In genomic region chr16:820009-820408, GRCh38 we compare ENCODE assay signal across 13 cellular contexts. TPM values are rescaled to one million over a fixed set of nuclear protein-coding genes. Genes with fewer than 3 reads are reported as not detected.
DNase-seq lines count a peak whose midpoint lies in the region; ATAC-seq and TF ChIP-seq lines count a peak whose summit lies in the region.
"Not testable (repeated sequence)": the region's sequence is repeated elsewhere in the genome, so short reads cannot be mapped to it uniquely, and the experiment has no call there.
"Had no signal": no experiment of that assay in that cellular context is flagged by ENCODE, and none has a peak within 500 bp of the region (broad histone marks: within the 10 kb centered on the region; RNA-seq: fewer than 3 reads in every experiment).

No MANE protein-coding gene starts in this region.

- H3K4me1 ChIP-seq in DOHH2 (ENCODE audit: control insufficient read depth, low read length) = peaks cover 14% of the 10 kb centered on the region
- peaks cover 11% of the 10 kb centered on the region for H3K4me1 ChIP-seq in Loucy (ENCODE audit: insufficient read depth, low read length, poor library complexity, severe bottlenecking)
- H3K4me1 ChIP-seq in effector memory CD4-positive, alpha-beta T cell (ENCODE audit: control insufficient read depth, insufficient read depth, low read length, poor library complexity, severe bottlenecking); neural progenitor cell: not testable (repeated sequence)

- not testable (repeated sequence) for H3F3A ChIP-seq in DOHH2 (ENCODE audit: control insufficient read depth, insufficient read depth); Loucy (ENCODE audit: low read depth); neural progenitor cell (ENCODE audit: low read depth)

- H3K4me2 ChIP-seq in DOHH2 (ENCODE audit: low read length) (peak overlapping the region; percentile 40), Loucy (ENCODE audit: low read depth, low read length, poor library complexity, severe bottlenecking) (peak overlapping the region; percentile 79), neural progenitor cell (peak overlapping the region; percentile 52)

- not testable (repeated sequence) for H3K36me3 ChIP-seq in DOHH2 (ENCODE audit: control insufficient read depth, low read length); Loucy (ENCODE audit: insufficient read depth, low read length); effector memory CD4-positive, alpha-beta T cell (ENCODE audit: control insufficient read depth, insufficient read depth, low read length); neural progenitor cell

- H3K4me3 Mint-ChIP-seq in CD4-positive, alpha-beta T cell; neural progenitor cell: not testable (repeated sequence)
- peak overlapping the region; percentile 34 for H3K4me3 Mint-ChIP-seq in T-helper 2 cell treated with Interferon-gamma antibody and Interleukin-4, amounts not matched to agents 5 μg/mL and 100 μg/mL, for 36 hours
- H3K4me3 Mint-ChIP-seq in activated CD8-positive, alpha-beta T cell treated with anti-CD3 and anti-CD28 coated beads, Interleukin-2, amount 10 ng/mL, durations not matched to agents 7 days and 5 days = peak overlapping the region; percentile 50

- CTCF ChIA-PET in CD4-positive, alpha-beta T cell (lab: Charles Lee) = not testable (repeated sequence)
- CTCF ChIA-PET in activated CD8-positive, alpha-beta T cell treated with anti-CD3 and anti-CD28 coated beads, Interleukin-2, amount 10 ng/mL, durations not matched to agents 7 days and 5 days (lab: Charles Lee) = interaction anchor here (1.2 to 1.3 kb wide), 2 partner anchors 107 to 237 kb away, joined by 3 to 4 read pairs; no protein-coding TSS in a partner anchor

- not testable (repeated sequence) for H3K79me2 ChIP-seq in DOHH2 (ENCODE audit: control insufficient read depth, low read length); Loucy (ENCODE audit: insufficient read depth, low read length); neural progenitor cell (ENCODE audit: low read depth)

- not testable (repeated sequence) for H3K9me2 ChIP-seq in DOHH2 (replicated peaks; ENCODE audit: control insufficient read depth, low read length); Loucy (replicated peaks; ENCODE audit: low read depth, low read length)

- H3K9me3 Mint-ChIP-seq in CD4-positive, alpha-beta T cell; T-helper 2 cell treated with Interferon-gamma antibody and Interleukin-4, amounts not matched to agents 5 μg/mL and 100 μg/mL, for 36 hours; activated CD8-positive, alpha-beta T cell treated with anti-CD3 and anti-CD28 coated beads, Interleukin-2, amount 10 ng/mL, durations not matched to agents 7 days and 5 days (ENCODE audit: insufficient read depth); neural progenitor cell: not testable (repeated sequence)

- H3K27ac Mint-ChIP-seq in CD4-positive, alpha-beta T cell = peak overlapping the region; percentile 86
- peak overlapping the region; percentile 87 for H3K27ac Mint-ChIP-seq in T-helper 2 cell treated with Interferon-gamma antibody and Interleukin-4, amounts not matched to agents 5 μg/mL and 100 μg/mL, for 36 hours
- peak overlapping the region; percentile 90 for H3K27ac Mint-ChIP-seq in activated CD8-positive, alpha-beta T cell treated with anti-CD3 and anti-CD28 coated beads, Interleukin-2, amount 10 ng/mL, durations not matched to agents 7 days and 5 days
- not testable (repeated sequence) for H3K27ac Mint-ChIP-seq in neural progenitor cell

- H3K4me3 ChIP-seq in DOHH2 (ENCODE audit: low read length) (0 out of 2 replicates have a peak overlapping the region, but pooled peaks have one; percentile 10), Loucy (ENCODE audit: low read length, poor library complexity, severe bottlenecking) (peak overlapping the region; percentile 65)
- not testable (repeated sequence) for H3K4me3 ChIP-seq in effector memory CD4-positive, alpha-beta T cell (ENCODE audit: insufficient read depth, low read depth, low read length, poor library complexity, severe bottlenecking); neural progenitor cell

- not testable (repeated sequence) for ATAC-seq in CD4-positive, alpha-beta T cell (ENCODE audit: poor library complexity); activated CD8-positive, alpha-beta T cell treated with anti-CD3 and anti-CD28 coated beads, Interleukin-2, amount 10 ng/mL, durations not matched to agents 7 days and 5 days

- POLR2A ChIA-PET in CD4-positive, alpha-beta T cell (lab: Charles Lee); activated CD8-positive, alpha-beta T cell treated with anti-CD3 and anti-CD28 coated beads, Interleukin-2, amount 10 ng/mL, durations not matched to agents 7 days and 5 days (lab: Charles Lee): not testable (repeated sequence)

- not testable (repeated sequence) for H3K27ac ChIP-seq in CD4-positive, alpha-beta T cell (ENCODE audit: low read depth, low read length); DOHH2 (ENCODE audit: low read depth, low read length); neural progenitor cell
- peak overlapping the region; percentile 45 for H3K27ac ChIP-seq in effector memory CD4-positive, alpha-beta T cell (ENCODE audit: insufficient read depth, low read length, poor library complexity, severe bottlenecking)

- not testable (repeated sequence) for TF ChIP-seq CTCF in CD4-positive, alpha-beta T cell (IDR thresholded peaks at IDR 0.05); DOHH2 (IDR thresholded peaks at IDR 0.05; ENCODE audit: low read depth, low read length, poor library complexity, severe bottlenecking); Loucy (conservative IDR thresholded peaks at IDR 0.05; ENCODE audit: low read length); neural progenitor cell (IDR thresholded peaks at IDR 0.05)

- not testable (repeated sequence) for H2AFZ ChIP-seq in Loucy (ENCODE audit: low read length); neural progenitor cell (replicated peaks)

- H3K9me3 ChIP-seq in CD4-positive, alpha-beta T cell (ENCODE audit: control insufficient read depth, low read length); DOHH2 (ENCODE audit: control insufficient read depth, insufficient read depth, low read length); Loucy (ENCODE audit: insufficient read depth, low read depth, low read length); effector memory CD4-positive, alpha-beta T cell (ENCODE audit: control insufficient read depth, low read length); neural progenitor cell (ENCODE audit: low read depth): not testable (repeated sequence)

- H4K20me1 ChIP-seq in DOHH2 (ENCODE audit: control insufficient read depth, insufficient read depth, low read depth, low read length); Loucy (ENCODE audit: insufficient read depth, low read length, poor library complexity, severe bottlenecking); neural progenitor cell (ENCODE audit: low read depth): not testable (repeated sequence)

- H3K4me1 Mint-ChIP-seq in CD4-positive, alpha-beta T cell (ENCODE audit: low read depth) = peaks cover 11% of the 10 kb centered on the region
- not testable (repeated sequence) for H3K4me1 Mint-ChIP-seq in T-helper 2 cell treated with Interferon-gamma antibody and Interleukin-4, amounts not matched to agents 5 μg/mL and 100 μg/mL, for 36 hours (ENCODE audit: low read depth)
- peaks cover 11% of the 10 kb centered on the region for H3K4me1 Mint-ChIP-seq in activated CD8-positive, alpha-beta T cell treated with anti-CD3 and anti-CD28 coated beads, Interleukin-2, amount 10 ng/mL, durations not matched to agents 7 days and 5 days (ENCODE audit: low read depth)
- peaks cover 11% of the 10 kb centered on the region for H3K4me1 Mint-ChIP-seq in neural progenitor cell

- DNase-seq in CD4-positive, alpha-beta T cell; T-helper 2 cell treated with Interferon-gamma antibody and Interleukin-4, amounts not matched to agents 5 μg/mL and 100 μg/mL, for 36 hours (ENCODE audit: low spot score); activated CD8-positive, alpha-beta T cell treated with anti-CD3 and anti-CD28 coated beads, Interleukin-2, amount 10 ng/mL, durations not matched to agents 7 days and 5 days; effector memory CD4-positive, alpha-beta T cell; neural progenitor cell (ENCODE audit: low spot score): not testable (repeated sequence)

- not testable (repeated sequence) for H3K27me3 ChIP-seq in CD4-positive, alpha-beta T cell (ENCODE audit: control insufficient read depth, insufficient read depth, low read length); Loucy (ENCODE audit: insufficient read depth, low read length, poor library complexity, severe bottlenecking); effector memory CD4-positive, alpha-beta T cell (replicated peaks; ENCODE audit: control insufficient read depth, insufficient read depth, low read length, poor library complexity, severe bottlenecking)
- H3K27me3 ChIP-seq in DOHH2 (ENCODE audit: control insufficient read depth, low read length) = peaks cover 10% of the 10 kb centered on the region
- H3K27me3 ChIP-seq in neural progenitor cell = peaks cover 11% of the 10 kb centered on the region

- intact Hi-C loops in CD4-positive, alpha-beta T cell (cut with DNase I, micrococcal nuclease) = not testable (repeated sequence)

- not testable (repeated sequence) for H3K36me3 Mint-ChIP-seq in CD4-positive, alpha-beta T cell (ENCODE audit: low read depth); T-helper 2 cell treated with Interferon-gamma antibody and Interleukin-4, amounts not matched to agents 5 μg/mL and 100 μg/mL, for 36 hours (ENCODE audit: low read depth); activated CD8-positive, alpha-beta T cell treated with anti-CD3 and anti-CD28 coated beads, Interleukin-2, amount 10 ng/mL, durations not matched to agents 7 days and 5 days (ENCODE audit: low read depth); neural progenitor cell

- peak overlapping the region; percentile 55 for H3K9ac ChIP-seq in Loucy (ENCODE audit: low read depth, low read length, poor library complexity, severe bottlenecking)
- H3K9ac ChIP-seq in neural progenitor cell = not testable (repeated sequence)

- peaks cover 26% of the 10 kb centered on the region for H3K27me3 Mint-ChIP-seq in CD4-positive, alpha-beta T cell
- not testable (repeated sequence) for H3K27me3 Mint-ChIP-seq in T-helper 2 cell treated with Interferon-gamma antibody and Interleukin-4, amounts not matched to agents 5 μg/mL and 100 μg/mL, for 36 hours (ENCODE audit: low read depth); activated CD8-positive, alpha-beta T cell treated with anti-CD3 and anti-CD28 coated beads, Interleukin-2, amount 10 ng/mL, durations not matched to agents 7 days and 5 days (ENCODE audit: low read depth); neural progenitor cell (ENCODE audit: insufficient read depth, low read depth)

RNA-seq across cellular contexts. Expression of gene GNG13, which starts 19.5 kb away (rescaled TPM):
- not detected for total RNA-seq in CD4-positive, alpha-beta T cell
- total RNA-seq in activated CD8-positive, alpha-beta T cell treated with anti-CD3 and anti-CD28 coated beads, Interleukin-2, amount 10 ng/mL, durations not matched to agents 7 days and 5 days = not detected
- not detected in 2 replicates for total RNA-seq in neural progenitor cell (ENCODE audit: low replicate concordance)
- total RNA-seq: Calu3, GM12878, H7, HFFc6, HT1080, K562 had no signal

RNA-seq across cellular contexts. Expression of gene CHTF18, which starts 31.6 kb away (rescaled TPM):
- total RNA-seq in CD4-positive, alpha-beta T cell = 10 to 100 TPM; 30.7 to 31.1 TPM
- total RNA-seq in activated CD8-positive, alpha-beta T cell treated with anti-CD3 and anti-CD28 coated beads, Interleukin-2, amount 10 ng/mL, durations not matched to agents 7 days and 5 days = 100 to 1,000 TPM; 102 to 126 TPM
- 35.6 and 124 TPM in 2 replicates for total RNA-seq in neural progenitor cell (ENCODE audit: low replicate concordance)

RNA-seq across cellular contexts. Expression of gene RPUSD1, which starts 31.8 kb away (rescaled TPM):
- total RNA-seq in CD4-positive, alpha-beta T cell = 10 to 100 TPM; 12.8 to 15.0 TPM
- 10 to 100 TPM; 25.9 to 30.1 TPM for total RNA-seq in activated CD8-positive, alpha-beta T cell treated with anti-CD3 and anti-CD28 coated beads, Interleukin-2, amount 10 ng/mL, durations not matched to agents 7 days and 5 days
- 5.6 and 22.7 TPM in 2 replicates for total RNA-seq in neural progenitor cell (ENCODE audit: low replicate concordance)

RNA-seq across cellular contexts. Expression of gene MSLN, which starts 59.5 kb away (rescaled TPM):
- total RNA-seq in CD4-positive, alpha-beta T cell = not detected
- total RNA-seq in activated CD8-positive, alpha-beta T cell treated with anti-CD3 and anti-CD28 coated beads, Interleukin-2, amount 10 ng/mL, durations not matched to agents 7 days and 5 days = not detected
- 0.82 and 1.2 TPM in 2 replicates for total RNA-seq in neural progenitor cell (ENCODE audit: low replicate concordance)
- total RNA-seq: GM12878, H7, HT1080, K562 had no signal
